ENCODE assay signal across 21 cellular contexts in the genomic region with DNA sequence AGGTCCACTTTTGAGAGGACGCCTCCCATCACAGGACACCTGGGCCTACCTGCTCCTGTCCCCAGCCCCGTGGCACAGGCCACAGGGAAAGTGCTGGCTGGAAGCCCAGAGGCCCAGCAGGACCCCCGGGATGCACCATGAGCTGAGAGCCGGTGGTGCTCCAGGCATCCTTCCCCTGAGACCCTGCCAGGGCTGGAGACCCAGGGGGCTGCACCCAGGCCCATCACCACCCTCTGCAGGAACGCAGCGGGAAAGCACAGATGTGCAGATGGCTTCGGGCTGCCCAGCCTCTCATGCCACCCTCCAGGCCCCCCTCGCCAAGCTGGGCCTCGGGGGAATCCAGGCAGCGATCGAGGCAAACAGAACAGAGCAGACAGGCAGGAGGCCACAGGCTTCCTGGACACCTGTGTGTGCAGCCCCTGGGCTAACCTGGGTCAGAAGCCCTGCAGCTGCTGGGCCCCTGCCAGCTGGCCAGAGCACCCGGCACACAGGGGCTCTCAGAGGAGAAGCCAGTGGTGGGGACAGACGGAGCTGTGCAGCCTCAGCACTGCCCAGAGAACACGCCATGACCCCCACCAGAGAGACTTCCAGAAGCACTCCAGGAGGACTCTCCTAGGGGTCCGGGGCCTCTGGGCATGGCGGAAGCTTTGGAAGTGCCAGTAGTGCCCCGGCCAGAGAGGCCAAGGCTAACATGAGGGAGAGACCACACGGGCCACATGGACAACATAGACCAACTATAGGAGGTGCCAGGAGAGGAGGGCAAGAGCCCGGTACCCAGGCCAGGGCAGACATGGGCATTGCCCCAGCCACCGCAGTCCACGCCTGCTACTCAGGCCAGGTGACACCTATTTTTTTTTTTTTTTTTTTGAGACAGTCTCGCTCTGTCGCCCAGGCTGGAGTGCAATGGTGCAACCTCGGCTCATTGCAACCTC.
DNase-seq lines count a peak whose midpoint lies in the region; ATAC-seq, FAIRE-seq and TF ChIP-seq lines count a peak whose summit lies in the region.
"Had no signal": no experiment of that assay in that cellular context is flagged by ENCODE, and none has a peak within 500 bp of the region (broad histone marks: within the 10 kb centered on the region; RNA-seq: fewer than 3 reads in every experiment).

No MANE protein-coding gene starts in this region.

- ATAC-seq in IMR-90 (ENCODE audit: low read depth), result no peak
- no peak for ATAC-seq in K562
- ATAC-seq in HG03025 (IDR thresholded peaks at IDR 0.05; ENCODE audit: low FRiP score, unreplicated experiment), result no peak
- ATAC-seq: Right ventricle myocardium inferior, SK-N-SH treated with all-trans-retinoic acid at 6 μM for 48 hours, T-helper 17 cell had no signal

- H3K27me3 ChIP-seq in IMR-90 (ENCODE audit: control insufficient read depth, insufficient read depth, low read length) (no peaks in the 10 kb centered on the region), K562 (ENCODE audit: control insufficient read depth in 2 of 2, insufficient read depth in 2 of 2, low read length in 2 of 2) (peaks cover 33 to 93% of the 10 kb centered on the region in 2 experiments; a peak in 4 of 5 replicates)

- CTCF ChIA-PET in IMR-90 (lab: Yijun Ruan, JAX) (no interaction called here), K562 (lab: Yijun Ruan, JAX; ENCODE audit: low intra/inter-chr PET ratio) (no interaction called here)

- no peak overlapping the region for H2AK5ac ChIP-seq in IMR-90 (ENCODE audit: low read depth, low read length)

- H3K9ac ChIP-seq in IMR-90 (ENCODE audit: low read depth, low read length) (no peak overlapping the region), K562 (ENCODE audit: insufficient read depth in 1 of 2, low read depth in 2 of 2, low read length in 2 of 2) (no peak overlapping the region)

- no peak overlapping the region for H3K14ac ChIP-seq in IMR-90 (replicated peaks; ENCODE audit: low read depth, low read length)

- no peaks in the 10 kb centered on the region for H3K36me3 ChIP-seq in IMR-90 (ENCODE audit: control insufficient read depth, insufficient read depth, low read length)
- H3K36me3 ChIP-seq in K562 (ENCODE audit: control insufficient read depth, insufficient read depth, low read length), result no peaks in the 10 kb centered on the region
- H3K36me3 ChIP-seq: SJCRH30 had no signal

- peaks cover 0 to 10% of the 10 kb centered on the region in 2 experiments; a peak in 2 of 4 replicates for H3K79me1 ChIP-seq in IMR-90 (ENCODE audit: low read depth in 1 of 2, low read length in 2 of 2)

- H2BK120ac ChIP-seq in IMR-90 (ENCODE audit: low read depth, low read length), result no peak overlapping the region

- no peak overlapping the region for H2BK20ac ChIP-seq in IMR-90 (ENCODE audit: low read depth, low read length)

- TF ChIP-seq CTCF in IMR-90 (conservative IDR thresholded peaks at IDR 0.05; ENCODE audit: low read depth, low read length), result no peak
- TF ChIP-seq CTCF in K562 (IDR thresholded peaks at IDR 0.05 in 2 of 3, conservative IDR thresholded peaks at IDR 0.05 in 1 of 3; ENCODE audit: insufficient read depth in 2 of 3, low read depth in 1 of 3, low read length in 3 of 3), result no peak

- dilution Hi-C loops in IMR-90 (cut with HindIII; ENCODE audit: low sequenced_read_pairs, unreplicated experiment), result no loop called here

- TF ChIP-seq POLR2A in IMR-90 (IDR thresholded peaks at IDR 0.05; ENCODE audit: low read depth, low read length) (no peak), K562 (conservative IDR thresholded peaks at IDR 0.05) (no peak)

- no peak overlapping the region for H2BK5ac ChIP-seq in IMR-90 (ENCODE audit: low read depth, low read length, poor library complexity, severe bottlenecking)

- DNase-seq in COR-L47 (lab: John Stamatoyannopoulos, UW) (peak; percentile 38), IMR-90 (no peak), NCI-H345 treated with DMSO at 0.1 percent for 48 hours (lab: John Stamatoyannopoulos, UW; ENCODE audit: unreplicated experiment) (peak; percentile 51), K562 (ENCODE audit: extremely low read depth in 1 of 4, low spot score in 3 of 4) (no peak), frontal cortex (ENCODE audit: low spot score in 2 of 2) (no peak), DMS153 treated with DMSO at 0.1 percent for 48 hours (lab: John Stamatoyannopoulos, UW; ENCODE audit: unreplicated experiment) (no peak)
- DNase-seq: CD8-positive, alpha-beta memory T cell; DMS153; KBM-7; MM.1S; NCI-H2081; NCI-H526 treated with DMSO at 0.1 percent for 48 hours; SJCRH30; T-helper 17 cell had no signal

- no peak overlapping the region for H3K27ac ChIP-seq in IMR-90 (ENCODE audit: insufficient read depth, low read length)
- no peak overlapping the region for H3K27ac ChIP-seq in K562 (ENCODE audit: extremely low read depth, low read depth, low read length)
- H3K27ac ChIP-seq: HL-60, SJCRH30 had no signal

- H3K4me2 ChIP-seq in IMR-90 (ENCODE audit: low read depth, low read length), result no peak overlapping the region
- no peak overlapping the region for H3K4me2 ChIP-seq in K562 (ENCODE audit: insufficient read depth, low read length)

- no peaks in the 10 kb centered on the region; the same call in 1 of the 2 replicates for H4K20me1 ChIP-seq in IMR-90 (ENCODE audit: insufficient read depth, low read length)
- peaks cover 38% of the 10 kb centered on the region for H4K20me1 ChIP-seq in K562 (replicated peaks; ENCODE audit: control insufficient read depth, insufficient read depth, low read length)

- POLR2A ChIA-PET in IMR-90 (lab: Charles Lee; ENCODE audit: unreplicated experiment) (no interaction called here), K562 (lab: Yijun Ruan, JAX) (interaction anchor here (0.6 kb wide), 2 partner anchors 27 to 299 kb away, joined by 3 to 4 read pairs; no protein-coding TSS in a partner anchor)

- peak overlapping the region; percentile 55 for H2AK9ac ChIP-seq in IMR-90 (replicated peaks; ENCODE audit: low read depth, low read length, poor library complexity)

- H3K79me2 ChIP-seq in K562 (ENCODE audit: control insufficient read depth, insufficient read depth, low read length), result no peaks in the 10 kb centered on the region

- H3K9me3 ChIP-seq in IMR-90 (ENCODE audit: control insufficient read depth, insufficient read depth, low read length), result no peaks in the 10 kb centered on the region
- H3K9me3 ChIP-seq in K562 (replicated peaks; ENCODE audit: control insufficient read depth, insufficient read depth, low read depth, low read length), result no peaks in the 10 kb centered on the region
- H3K9me3 ChIP-seq: SJCRH30 had no signal

- in situ Hi-C loops in IMR-90 (cut with MboI; ENCODE audit: low sequenced_read_pairs) (no loop called here), K562 (cut with MboI) (no loop called here)

- no peak overlapping the region for H3K4ac ChIP-seq in IMR-90 (ENCODE audit: low read depth, low read length)

- no peak for TF ChIP-seq RAD21 in IMR-90 (IDR thresholded peaks at IDR 0.05; ENCODE audit: low read length)
- TF ChIP-seq RAD21 in K562 (CRISPR knock-in tag; conservative IDR thresholded peaks at IDR 0.05 in 1 of 2, IDR thresholded peaks at IDR 0.05 in 1 of 2), result no peak

- no peak overlapping the region for H3K18ac ChIP-seq in IMR-90 (ENCODE audit: low read depth, low read length)

- FAIRE-seq in K562 (lab: Jason Lieb, UNC), result no peak
- no peak for FAIRE-seq in frontal cortex (lab: Jason Lieb, UNC)
- FAIRE-seq: GM18507, H54, RCC 7860 had no signal

- H3K56ac ChIP-seq in IMR-90 (ENCODE audit: extremely low read depth, insufficient read depth, low read length), result no peak overlapping the region

- BruUV-seq in IMR-90 (replicated peaks; lab: Mats Ljungman, UMichigan), result no TSS peak
- BruUV-seq in K562 (replicated peaks; lab: Mats Ljungman, UMichigan), result no TSS peak

- no peak overlapping the region for H4K5ac ChIP-seq in IMR-90 (ENCODE audit: low read depth, low read length)

- H3K4me3 ChIP-seq in IMR-90 (ENCODE audit: insufficient read depth, low read depth, low read length) (no peak overlapping the region), K562 (no peak overlapping the region)
- H3K4me3 ChIP-seq: SJCRH30 had no signal

- H3K4me1 ChIP-seq in IMR-90 (ENCODE audit: control insufficient read depth, insufficient read depth, low read length) (peaks cover 4% of the 10 kb centered on the region), K562 (replicated peaks in 1 of 2; ENCODE audit: control insufficient read depth in 2 of 2, insufficient read depth in 2 of 2, low read length in 2 of 2) (peaks cover 0 to 49% of the 10 kb centered on the region in 2 experiments; a peak in 2 of 5 replicates)

- H4K91ac ChIP-seq in IMR-90 (ENCODE audit: insufficient read depth, low read depth, low read length), result no peak overlapping the region

- no peak overlapping the region for H3K23ac ChIP-seq in IMR-90 (ENCODE audit: low read depth, low read length)

- H2AFZ ChIP-seq in IMR-90 (replicated peaks; ENCODE audit: low read length, poor library complexity) (no peak overlapping the region), K562 (ENCODE audit: low read depth, low read length) (no peak overlapping the region)

- no peak overlapping the region for H2BK15ac ChIP-seq in IMR-90 (ENCODE audit: low read depth, low read length)

- 60% methylated on average over 1 of the region's 24 CpGs; no CpG with 5 or more reads in 1 of the 2 experiments for WGBS in IMR-90 (ENCODE audit: extremely low coverage in 2 of 2, insufficient read length in 1 of 2), 2 experiments
- 6% methylated on average over 22 of the region's 24 CpGs for WGBS in K562 (ENCODE audit: insufficient coverage, low coverage, missing lambda C conversion rate)

- intact Hi-C loops in IMR-90 (cut with micrococcal nuclease) (no loop called here), K562 (cut with micrococcal nuclease) (no loop called here)

- no peak for TF ChIP-seq EP300 in K562 (IDR thresholded peaks at IDR 0.05; ENCODE audit: low read length)

- no peak overlapping the region for H4K8ac ChIP-seq in IMR-90 (ENCODE audit: low read depth in 2 of 2, low read length in 2 of 2)

- H3K9me1 ChIP-seq in IMR-90 (ENCODE audit: insufficient read depth, low read length), result no peaks in the 10 kb centered on the region
- no peaks in the 10 kb centered on the region for H3K9me1 ChIP-seq in K562 (ENCODE audit: control insufficient read depth, insufficient read depth, low read length)

Comparison
In these comparisons a context has a peak if more than half of its experiments do, and no peak if none do; other contexts are left out.
1. DNase-seq: peak in COR-L47 (single experiment) and NCI-H345 treated with DMSO at 0.1 percent for 48 hours (single experiment); none in IMR-90 (single experiment), K562 (0 of 4), frontal cortex (0 of 2) and DMS153 treated with DMSO at 0.1 percent for 48 hours (single experiment).